Comparison of ENCODE assay signal across 1 cellular context in the genomic region with DNA sequence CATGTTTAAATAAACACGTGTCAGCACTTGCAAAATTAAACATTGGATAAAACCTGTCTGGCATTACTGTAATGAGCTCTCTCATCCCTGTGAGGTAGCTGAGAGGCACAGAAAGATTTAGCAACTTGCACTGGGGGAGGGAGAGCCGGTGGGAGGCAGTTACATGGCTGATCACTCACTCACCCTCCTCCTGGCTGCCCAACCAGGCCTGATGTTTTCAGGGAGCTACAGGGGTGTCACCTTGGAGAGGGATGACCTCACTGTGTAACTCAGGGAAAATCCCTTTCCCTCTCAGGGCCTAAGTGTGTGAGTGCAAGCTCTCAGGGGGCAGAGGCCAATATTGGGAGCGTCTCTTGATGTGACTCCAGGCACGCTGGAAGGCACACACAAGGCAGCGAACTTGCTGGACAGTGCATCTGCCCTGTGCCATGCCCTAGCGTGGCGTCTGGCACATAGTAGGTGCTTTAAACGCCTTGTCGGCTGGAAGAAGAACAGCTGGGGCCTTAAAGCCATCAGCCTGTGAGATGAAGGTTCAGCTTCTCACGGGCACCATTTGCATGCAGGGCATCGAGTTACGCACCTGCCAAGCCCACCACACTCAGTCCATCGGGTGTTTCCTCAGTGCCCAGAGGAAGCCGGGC.
A peak's percentile ranks its signal among the peaks of the same experiment; 100 is the strongest.
TF ChIP-seq lines count a peak whose summit lies in the region.

No MANE protein-coding gene starts in this region.

TF ChIP-seq in HEK293, 187 proteins besides CTCF, POLR2A, EP300 and RAD21 (continued from another document):
- TF ChIP-seq, protein P1, sequence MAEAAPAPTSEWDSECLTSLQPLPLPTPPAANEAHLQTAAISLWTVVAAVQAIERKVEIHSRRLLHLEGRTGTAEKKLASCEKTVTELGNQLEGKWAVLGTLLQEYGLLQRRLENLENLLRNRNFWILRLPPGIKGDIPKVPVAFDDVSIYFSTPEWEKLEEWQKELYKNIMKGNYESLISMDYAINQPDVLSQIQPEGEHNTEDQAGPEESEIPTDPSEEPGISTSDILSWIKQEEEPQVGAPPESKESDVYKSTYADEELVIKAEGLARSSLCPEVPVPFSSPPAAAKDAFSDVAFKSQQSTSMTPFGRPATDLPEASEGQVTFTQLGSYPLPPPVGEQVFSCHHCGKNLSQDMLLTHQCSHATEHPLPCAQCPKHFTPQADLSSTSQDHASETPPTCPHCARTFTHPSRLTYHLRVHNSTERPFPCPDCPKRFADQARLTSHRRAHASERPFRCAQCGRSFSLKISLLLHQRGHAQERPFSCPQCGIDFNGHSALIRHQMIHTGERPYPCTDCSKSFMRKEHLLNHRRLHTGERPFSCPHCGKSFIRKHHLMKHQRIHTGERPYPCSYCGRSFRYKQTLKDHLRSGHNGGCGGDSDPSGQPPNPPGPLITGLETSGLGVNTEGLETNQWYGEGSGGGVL (tag by site-specific recombination; IDR thresholded peaks at IDR 0.05) = peak; percentile 72
- TF ChIP-seq RBAK (tag by site-specific recombination; IDR thresholded peaks at IDR 0.05) = no peak
- TF ChIP-seq, protein P2, sequence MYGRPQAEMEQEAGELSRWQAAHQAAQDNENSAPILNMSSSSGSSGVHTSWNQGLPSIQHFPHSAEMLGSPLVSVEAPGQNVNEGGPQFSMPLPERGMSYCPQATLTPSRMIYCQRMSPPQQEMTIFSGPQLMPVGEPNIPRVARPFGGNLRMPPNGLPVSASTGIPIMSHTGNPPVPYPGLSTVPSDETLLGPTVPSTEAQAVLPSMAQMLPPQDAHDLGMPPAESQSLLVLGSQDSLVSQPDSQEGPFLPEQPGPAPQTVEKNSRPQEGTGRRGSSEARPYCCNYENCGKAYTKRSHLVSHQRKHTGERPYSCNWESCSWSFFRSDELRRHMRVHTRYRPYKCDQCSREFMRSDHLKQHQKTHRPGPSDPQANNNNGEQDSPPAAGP (tag by site-specific recombination; IDR thresholded peaks at IDR 0.05) = 0 out of 2 replicates have a peak, but pooled peaks have one; percentile 31
